18 cellular contexts compared by ENCODE assay signal in genomic region chr4:1746919-1747602, GRCh38. TPM values are rescaled to one million over a fixed set of nuclear protein-coding genes. Genes with fewer than 3 reads are reported as not detected.
A peak's percentile ranks its signal among the peaks of the same experiment; 100 is the strongest.
DNase-seq lines count a peak whose midpoint lies in the region; ATAC-seq, FAIRE-seq and TF ChIP-seq lines count a peak whose summit lies in the region.
"Had no signal": no experiment of that assay in that cellular context is flagged by ENCODE, and none has a peak within 500 bp of the region (broad histone marks: within the 10 kb centered on the region; RNA-seq: fewer than 3 reads in every experiment).

No MANE protein-coding gene starts in this region.

- H3K9me2 ChIP-seq in MM.1S (replicated peaks; ENCODE audit: insufficient read depth, low read length): no peaks in the 10 kb centered on the region

- H3K27ac ChIP-seq in WERI-Rb-1: peak overlapping the region; percentile 1
- H3K27ac ChIP-seq in substantia nigra (ENCODE audit: low read depth, low read length, poor library complexity, severe bottlenecking): peak overlapping the region; percentile 66
- no peak overlapping the region for H3K27ac ChIP-seq in kidney (ENCODE audit: low read depth in 2 of 2, low read length in 2 of 2)
- no peak overlapping the region for H3K27ac ChIP-seq in left lung
- H3K27ac ChIP-seq in MM.1S (ENCODE audit: low read length): no peak overlapping the region
- H3K27ac ChIP-seq: GM23248, heart right ventricle, lower lobe of right lung, tibial nerve had no signal

- no peak overlapping the region for H2AFZ ChIP-seq in MM.1S (ENCODE audit: low read length)
- H2AFZ ChIP-seq: GM23248 had no signal

- no peaks in the 10 kb centered on the region for H3K4me1 Mint-ChIP-seq in activated CD4-positive, alpha-beta T cell treated with anti-CD3 and anti-CD28 coated beads, Interleukin-2, amount 10 ng/mL, durations not matched to agents 7 days and 5 days

- H3K4me3 ChIP-seq in WERI-Rb-1 (ENCODE audit: low read depth, low read length) (no peak overlapping the region), kidney (ENCODE audit: low read length in 2 of 2) (no peak overlapping the region), left lung (no peak overlapping the region), MM.1S (ENCODE audit: low read length) (no peak overlapping the region)
- H3K4me3 ChIP-seq: GM23248, heart right ventricle, lower lobe of right lung, smooth muscle cell, tibial nerve had no signal

- peaks cover 9% of the 10 kb centered on the region; the same call in 1 of the 2 replicates for H3F3A ChIP-seq in MM.1S (ENCODE audit: insufficient read depth, low read length)

- H3K27me3 Mint-ChIP-seq in activated CD4-positive, alpha-beta T cell treated with anti-CD3 and anti-CD28 coated beads, Interleukin-2, amount 10 ng/mL, durations not matched to agents 7 days and 5 days: no peaks in the 10 kb centered on the region
- H3K27me3 Mint-ChIP-seq: CD4-positive, alpha-beta memory T cell had no signal

- H3K36me3 Mint-ChIP-seq in activated CD4-positive, alpha-beta T cell treated with anti-CD3 and anti-CD28 coated beads, Interleukin-2, amount 10 ng/mL, durations not matched to agents 7 days and 5 days (ENCODE audit: low read depth): peaks cover 12% of the 10 kb centered on the region

- no peak for TF ChIP-seq CTCF in WERI-Rb-1 (IDR thresholded peaks at IDR 0.05; ENCODE audit: low read depth, low read length)
- TF ChIP-seq CTCF in kidney (IDR thresholded peaks at IDR 0.05; ENCODE audit: borderline replicate concordance, extremely low read depth, insufficient read depth): no peak
- TF ChIP-seq CTCF in left lung (IDR thresholded peaks at IDR 0.05): no peak
- no peak for TF ChIP-seq CTCF in MM.1S (IDR thresholded peaks at IDR 0.05; ENCODE audit: low read length)

- no peaks in the 10 kb centered on the region for H3K79me2 ChIP-seq in MM.1S (ENCODE audit: low read length)

- no peaks in the 10 kb centered on the region for H3K27me3 ChIP-seq in WERI-Rb-1 (ENCODE audit: insufficient read depth, low read depth, severe bottlenecking)
- peaks cover 0 to 19% of the 10 kb centered on the region in 2 donors for H3K27me3 ChIP-seq in left lung
- peaks cover 24% of the 10 kb centered on the region for H3K27me3 ChIP-seq in MM.1S (replicated peaks; ENCODE audit: insufficient read depth, low read length)

- CTCF ChIA-PET in activated CD4-positive, alpha-beta T cell treated with anti-CD3 and anti-CD28 coated beads, Interleukin-2, amount 10 ng/mL, durations not matched to agents 7 days and 5 days (lab: Charles Lee): interaction anchor here (0.8 to 2.9 kb wide), 6 partner anchors 11 to 71 kb away, joined by 3 to 10 read pairs (median 6); no protein-coding TSS in a partner anchor

- H3K9me3 ChIP-seq in WERI-Rb-1 (ENCODE audit: severe bottlenecking) (peaks cover 3% of the 10 kb centered on the region), kidney (ENCODE audit: control insufficient read depth in 1 of 2, low read length in 2 of 2) (no peaks in the 10 kb centered on the region), left lung (no peaks in the 10 kb centered on the region), MM.1S (replicated peaks; ENCODE audit: insufficient read depth, low read length) (no peaks in the 10 kb centered on the region)
- H3K9me3 ChIP-seq: heart right ventricle, lower lobe of right lung, tibial nerve had no signal

- H3K27ac Mint-ChIP-seq in activated CD4-positive, alpha-beta T cell treated with anti-CD3 and anti-CD28 coated beads, Interleukin-2, amount 10 ng/mL, durations not matched to agents 7 days and 5 days: no peak overlapping the region
- H3K27ac Mint-ChIP-seq: activated CD8-positive, alpha-beta T cell treated with anti-CD3 and anti-CD28 coated beads for 36 hours; activated naive CD4-positive, alpha-beta T cell treated with anti-CD3 and anti-CD28 coated beads for 36 hours had no signal

- H4K20me1 ChIP-seq in MM.1S (ENCODE audit: insufficient read depth, low read length): no peaks in the 10 kb centered on the region

- ATAC-seq in left colon: peak; percentile 5
- ATAC-seq in left lung: no peak

- peak; percentile 53 for DNase-seq in HT-29 (ENCODE audit: low spot score)
- DNase-seq in WERI-Rb-1: peak; percentile 70
- DNase-seq in left colon: no peak
- DNase-seq in substantia nigra (lab: John Stamatoyannopoulos, UW): peak in 34 of 49 donors; percentile 17 to 76 (median 50)
- no peak for DNase-seq in kidney
- DNase-seq in left lung: no peak
- DNase-seq in activated CD4-positive, alpha-beta T cell treated with anti-CD3 and anti-CD28 coated beads, Interleukin-2, amount 10 ng/mL, durations not matched to agents 7 days and 5 days: no peak
- no peak for DNase-seq in MM.1S
- DNase-seq: DMS79 treated with DMSO at 0.1 percent for 48 hours had no signal

- no peak for FAIRE-seq in kidney (lab: Jason Lieb, UNC)
- FAIRE-seq: endothelial cell of umbilical vein had no signal

- H3K4me3 Mint-ChIP-seq in activated CD4-positive, alpha-beta T cell treated with anti-CD3 and anti-CD28 coated beads, Interleukin-2, amount 10 ng/mL, durations not matched to agents 7 days and 5 days: no peak overlapping the region
- H3K4me3 Mint-ChIP-seq: activated CD8-positive, alpha-beta T cell treated with anti-CD3 and anti-CD28 coated beads for 36 hours; activated naive CD4-positive, alpha-beta T cell treated with anti-CD3 and anti-CD28 coated beads for 36 hours; CD4-positive, alpha-beta memory T cell had no signal

- H3K9me3 Mint-ChIP-seq in activated CD4-positive, alpha-beta T cell treated with anti-CD3 and anti-CD28 coated beads, Interleukin-2, amount 10 ng/mL, durations not matched to agents 7 days and 5 days: no peaks in the 10 kb centered on the region
- H3K9me3 Mint-ChIP-seq: activated CD8-positive, alpha-beta T cell treated with anti-CD3 and anti-CD28 coated beads for 36 hours; activated naive CD4-positive, alpha-beta T cell treated with anti-CD3 and anti-CD28 coated beads for 36 hours; CD4-positive, alpha-beta memory T cell had no signal

- H3K36me3 ChIP-seq in WERI-Rb-1: peaks cover 28% of the 10 kb centered on the region
- H3K36me3 ChIP-seq in kidney (ENCODE audit: control insufficient read depth in 1 of 2, insufficient read depth in 2 of 2, low read length in 2 of 2): no peaks in the 10 kb centered on the region
- H3K36me3 ChIP-seq in left lung: peaks cover 0 to 33% of the 10 kb centered on the region in 2 donors
- H3K36me3 ChIP-seq in MM.1S (replicated peaks; ENCODE audit: insufficient read depth, low read length): no peaks in the 10 kb centered on the region

- POLR2A ChIA-PET in activated CD4-positive, alpha-beta T cell treated with anti-CD3 and anti-CD28 coated beads, Interleukin-2, amount 10 ng/mL, durations not matched to agents 7 days and 5 days (lab: Charles Lee): no interaction called here

- intact Hi-C loops in left colon (cut with DNase I, micrococcal nuclease): loop anchor here (5.0 kb wide), 2 partner anchors 60 to 65 kb away; no protein-coding TSS in a partner anchor
- intact Hi-C loops in kidney (cut with DNase I): loop anchor here (5.0 kb wide), 1 partner anchor 145 kb away; no protein-coding TSS in a partner anchor
- intact Hi-C loops in left lung (cut with DNase I): loop anchor here in 1 of 2 donors (10.0 kb wide), 1 partner anchor 148 kb away; no protein-coding TSS in a partner anchor

- H3K9ac ChIP-seq in kidney (ENCODE audit: low read length in 2 of 2) (no peak overlapping the region), MM.1S (ENCODE audit: low read length) (no peak overlapping the region)
- H3K9ac ChIP-seq: GM23248 had no signal

- peaks cover 0 to 3% of the 10 kb centered on the region in 2 donors for H3K4me1 ChIP-seq in kidney (ENCODE audit: control insufficient read depth in 1 of 2, insufficient read depth in 1 of 2, low read depth in 1 of 2, low read length in 2 of 2)
- peaks cover 2 to 9% of the 10 kb centered on the region in 2 donors for H3K4me1 ChIP-seq in left lung
- no peaks in the 10 kb centered on the region for H3K4me1 ChIP-seq in MM.1S (ENCODE audit: low read length)

- no peak overlapping the region for H3K4me2 ChIP-seq in MM.1S (ENCODE audit: low read depth, low read length)
- H3K4me2 ChIP-seq: smooth muscle cell had no signal

RNA-seq across cellular contexts. Expression of gene TACC3, which starts 25.7 kb away (rescaled TPM):
- 64.6 and 71.2 TPM in 2 replicates for total RNA-seq in HT-29 (2014; rRNA removed; shearing (Covaris generic))
- 10 to 100 TPM in 1 of 2 donors, 1 to 10 TPM in 1; 8.9 to 18.3 TPM for total RNA-seq in left colon
- total RNA-seq in kidney: 12.2 TPM
- 4.9 TPM for polyA plus RNA-seq in kidney (ENCODE audit: insufficient read depth, low read depth, low replicate concordance)
- total RNA-seq in left lung: 10 to 100 TPM; 20.3 to 28.1 TPM
- total RNA-seq in activated CD4-positive, alpha-beta T cell treated with anti-CD3 and anti-CD28 coated beads, Interleukin-2, amount 10 ng/mL, durations not matched to agents 7 days and 5 days: 100 to 1,000 TPM; 301 to 305 TPM

RNA-seq across cellular contexts. Expression of gene TMEM129, which starts 25.9 kb away (rescaled TPM):
- 94.2 and 111 TPM in 2 replicates for total RNA-seq in HT-29 (2014; rRNA removed; shearing (Covaris generic))
- 10 to 100 TPM; 51.1 to 60.3 TPM for total RNA-seq in left colon
- 48.2 TPM for total RNA-seq in kidney
- 60.0 TPM for polyA plus RNA-seq in kidney (ENCODE audit: insufficient read depth, low read depth, low replicate concordance)
- 10 to 100 TPM; 36.8 to 41.1 TPM for total RNA-seq in left lung
- 10 to 100 TPM; 20.9 to 22.3 TPM for total RNA-seq in activated CD4-positive, alpha-beta T cell treated with anti-CD3 and anti-CD28 coated beads, Interleukin-2, amount 10 ng/mL, durations not matched to agents 7 days and 5 days

RNA-seq across cellular contexts. Expression of gene SLBP, which starts 34.9 kb away (rescaled TPM):
- total RNA-seq in HT-29 (2014; rRNA removed; shearing (Covaris generic)): 147 and 183 TPM in 2 replicates
- total RNA-seq in left colon (10 to 100 TPM; 23.3 to 27.3 TPM), kidney (30.7 TPM), left lung (10 to 100 TPM; 39.1 to 42.8 TPM)
- 42.8 TPM for polyA plus RNA-seq in kidney (ENCODE audit: insufficient read depth, low read depth, low replicate concordance)
- total RNA-seq in activated CD4-positive, alpha-beta T cell treated with anti-CD3 and anti-CD28 coated beads, Interleukin-2, amount 10 ng/mL, durations not matched to agents 7 days and 5 days: 100 to 1,000 TPM; 116 to 137 TPM

RNA-seq across cellular contexts. Expression of gene FGFR3, which starts 46.0 kb away (rescaled TPM):
- total RNA-seq in HT-29 (2014; rRNA removed; shearing (Covaris generic)): 73.4 and 77.0 TPM in 2 replicates
- total RNA-seq in left colon (10 to 100 TPM; 46.5 to 57.4 TPM), kidney (25.5 TPM), left lung (10 to 100 TPM; 10.8 to 13.5 TPM)
- polyA plus RNA-seq in kidney (ENCODE audit: insufficient read depth, low read depth, low replicate concordance): 28.5 TPM
- total RNA-seq in activated CD4-positive, alpha-beta T cell treated with anti-CD3 and anti-CD28 coated beads, Interleukin-2, amount 10 ng/mL, durations not matched to agents 7 days and 5 days: under 1 TPM; 0.25 to 0.27 TPM
- polyA plus RNA-seq: CD4-positive, alpha-beta memory T cell had no signal

Comparison
In these comparisons a context has a peak if more than half of its experiments do, and no peak if none do; other contexts are left out.
1. DNase-seq: peak in HT-29 (single experiment), WERI-Rb-1 (single experiment) and substantia nigra (34 of 49); none in left colon (0 of 2), kidney (single experiment), left lung (0 of 2), activated CD4-positive, alpha-beta T cell treated with anti-CD3 and anti-CD28 coated beads, Interleukin-2, amount 10 ng/mL, durations not matched to agents 7 days and 5 days (single experiment) and MM.1S (single experiment).
2. H3K27ac ChIP-seq: peak in WERI-Rb-1 (single experiment) and substantia nigra (single experiment); none in kidney (0 of 2), left lung (0 of 2) and MM.1S (single experiment).